ENCODE assay signal across 7 cellular contexts in the genomic region with DNA sequence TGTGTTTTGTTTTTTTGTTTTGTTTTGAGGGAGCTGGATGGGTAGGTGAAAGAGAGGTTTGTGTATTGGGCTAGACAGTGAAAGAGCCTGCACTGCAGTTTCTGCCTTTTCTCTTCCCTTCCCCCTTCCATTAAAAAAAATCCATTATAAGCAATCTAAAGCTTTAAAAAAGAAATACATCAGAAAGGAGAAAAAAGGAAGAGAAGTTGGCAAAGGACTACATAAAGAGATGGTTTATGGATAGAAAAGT. TPM values are rescaled to one million over a fixed set of nuclear protein-coding genes. Genes with fewer than 3 reads are reported as not detected.
DNase-seq lines count a peak whose midpoint lies in the region; ATAC-seq and TF ChIP-seq lines count a peak whose summit lies in the region.

No MANE protein-coding gene starts in this region.

- POLR2A ChIA-PET in IMR-90 (lab: Charles Lee; ENCODE audit: unreplicated experiment), result no interaction called here
- POLR2A ChIA-PET in activated CD4-positive, alpha-beta memory T cell treated with anti-CD3 and anti-CD28 coated beads, Interleukin-2, amount 10 ng/mL, durations not matched to agents 7 days and 5 days (lab: Charles Lee), result interaction anchor here (1.1 to 2.3 kb wide), 3 partner anchors 11 to 102 kb away, joined by 3 to 14 read pairs (median 3); partner anchors contain the start of genes EEF2K and POLR3E

- dilution Hi-C loops in IMR-90 (cut with HindIII; ENCODE audit: low sequenced_read_pairs, unreplicated experiment), result no loop called here

- peaks cover 14% of the 10 kb centered on the region for H3K9me1 ChIP-seq in IMR-90 (ENCODE audit: insufficient read depth, low read length)

- no peak overlapping the region for H4K5ac ChIP-seq in IMR-90 (ENCODE audit: low read depth, low read length)

- no peak overlapping the region for H3K23ac ChIP-seq in IMR-90 (ENCODE audit: low read depth, low read length)

- no peak for DNase-seq in IMR-90
- DNase-seq in activated CD4-positive, alpha-beta memory T cell treated with anti-CD3 and anti-CD28 coated beads, Interleukin-2, amount 10 ng/mL, durations not matched to agents 7 days and 5 days, result no peak
- no peak for DNase-seq in spleen
- DNase-seq in DMS153 treated with DMSO at 0.1 percent for 48 hours (lab: John Stamatoyannopoulos, UW; ENCODE audit: unreplicated experiment), result no peak
- DNase-seq in NCI-H446 treated with DMSO at 0.1 percent for 48 hours (lab: John Stamatoyannopoulos, UW), result no peak

- H3K9me3 ChIP-seq in IMR-90 (ENCODE audit: control insufficient read depth, insufficient read depth, low read length) (no peaks in the 10 kb centered on the region), iPS-18c (ENCODE audit: control insufficient read depth, insufficient read depth, low read length) (no peaks in the 10 kb centered on the region), spleen (no peaks in the 10 kb centered on the region)

- H2BK20ac ChIP-seq in IMR-90 (ENCODE audit: low read depth, low read length), result no peak overlapping the region

- TF ChIP-seq POLR2A in IMR-90 (IDR thresholded peaks at IDR 0.05; ENCODE audit: low read depth, low read length) (no peak), spleen (IDR thresholded peaks at IDR 0.05) (no peak)

- TF ChIP-seq CTCF in IMR-90 (conservative IDR thresholded peaks at IDR 0.05; ENCODE audit: low read depth, low read length), result no peak
- no peak for TF ChIP-seq CTCF in spleen (IDR thresholded peaks at IDR 0.05 in 8 of 11, conservative IDR thresholded peaks at IDR 0.05 in 3 of 11)

- no peak overlapping the region for H3K14ac ChIP-seq in IMR-90 (replicated peaks; ENCODE audit: low read depth, low read length)

- H3K4me3 ChIP-seq in IMR-90 (ENCODE audit: insufficient read depth, low read depth, low read length) (no peak overlapping the region), iPS-18c (ENCODE audit: insufficient read depth, low read depth, low read length) (peak overlapping the region; percentile 75; the same call in 1 of the 2 replicates), spleen (peak overlapping the region in 5 of 8 donors; percentile 47 to 69 (median 50))

- intact Hi-C loops in IMR-90 (cut with micrococcal nuclease) (no loop called here), spleen (cut with DNase I; ENCODE audit: low total_unique reads) (no loop called here)

- H2AK5ac ChIP-seq in IMR-90 (ENCODE audit: low read depth, low read length), result no peak overlapping the region

- H2AFZ ChIP-seq in IMR-90 (replicated peaks; ENCODE audit: low read length, poor library complexity), result peak overlapping the region; percentile 91

- no peak overlapping the region for H3K18ac ChIP-seq in IMR-90 (ENCODE audit: low read depth, low read length)

- no peaks in the 10 kb centered on the region for H3K9me3 Mint-ChIP-seq in activated CD4-positive, alpha-beta memory T cell treated with anti-CD3 and anti-CD28 coated beads, Interleukin-2, amount 10 ng/mL, durations not matched to agents 7 days and 5 days

- CTCF ChIA-PET in IMR-90 (lab: Yijun Ruan, JAX), result no interaction called here
- CTCF ChIA-PET in activated CD4-positive, alpha-beta memory T cell treated with anti-CD3 and anti-CD28 coated beads, Interleukin-2, amount 10 ng/mL, durations not matched to agents 7 days and 5 days (lab: Charles Lee), result interaction anchor here (0.6 to 14.1 kb wide), 5 partner anchors 10 to 163 kb away, joined by 3 to 183 read pairs (median 10); partner anchors contain the start of genes EEF2K and POLR3E

- no peaks in the 10 kb centered on the region for H3K27me3 ChIP-seq in IMR-90 (ENCODE audit: control insufficient read depth, insufficient read depth, low read length)
- H3K27me3 ChIP-seq in spleen (replicated peaks in 1 of 7), result no peaks in the 10 kb centered on the region

- H4K91ac ChIP-seq in IMR-90 (ENCODE audit: insufficient read depth, low read depth, low read length), result no peak overlapping the region

- H3K4me1 Mint-ChIP-seq in activated CD4-positive, alpha-beta memory T cell treated with anti-CD3 and anti-CD28 coated beads, Interleukin-2, amount 10 ng/mL, durations not matched to agents 7 days and 5 days, result peaks cover 50% of the 10 kb centered on the region

- H3K36me3 ChIP-seq in IMR-90 (ENCODE audit: control insufficient read depth, insufficient read depth, low read length), result no peaks in the 10 kb centered on the region
- no peaks in the 10 kb centered on the region for H3K36me3 ChIP-seq in spleen

- H3K9ac ChIP-seq in IMR-90 (ENCODE audit: low read depth, low read length), result no peak overlapping the region

- H4K8ac ChIP-seq in IMR-90 (ENCODE audit: low read depth in 2 of 2, low read length in 2 of 2), result no peak overlapping the region

- H2BK5ac ChIP-seq in IMR-90 (ENCODE audit: low read depth, low read length, poor library complexity, severe bottlenecking), result no peak overlapping the region

- H3K4ac ChIP-seq in IMR-90 (ENCODE audit: low read depth, low read length), result no peak overlapping the region

- H3K56ac ChIP-seq in IMR-90 (ENCODE audit: extremely low read depth, insufficient read depth, low read length), result no peak overlapping the region

- peaks cover 12% of the 10 kb centered on the region for H3K36me3 Mint-ChIP-seq in activated CD4-positive, alpha-beta memory T cell treated with anti-CD3 and anti-CD28 coated beads, Interleukin-2, amount 10 ng/mL, durations not matched to agents 7 days and 5 days (ENCODE audit: low read depth)

- H3K27ac Mint-ChIP-seq in activated CD4-positive, alpha-beta memory T cell treated with anti-CD3 and anti-CD28 coated beads, Interleukin-2, amount 10 ng/mL, durations not matched to agents 7 days and 5 days, result peak overlapping the region; percentile 86

- ATAC-seq in IMR-90 (ENCODE audit: low read depth), result no peak
- ATAC-seq in GM19395 (IDR thresholded peaks at IDR 0.05; ENCODE audit: unreplicated experiment), result no peak

- TF ChIP-seq RAD21 in IMR-90 (IDR thresholded peaks at IDR 0.05; ENCODE audit: low read length), result no peak

- no peak overlapping the region for H3K4me2 ChIP-seq in IMR-90 (ENCODE audit: low read depth, low read length)

- no peak overlapping the region for H2BK120ac ChIP-seq in IMR-90 (ENCODE audit: low read depth, low read length)

- peaks cover 0 to 3% of the 10 kb centered on the region in 2 experiments; a peak in 1 of 4 replicates for H3K79me1 ChIP-seq in IMR-90 (ENCODE audit: low read depth in 1 of 2, low read length in 2 of 2)

- H2BK15ac ChIP-seq in IMR-90 (ENCODE audit: low read depth, low read length), result no peak overlapping the region

- H3K4me1 ChIP-seq in IMR-90 (ENCODE audit: control insufficient read depth, insufficient read depth, low read length) (peaks cover 4% of the 10 kb centered on the region), spleen (peaks cover 21 to 73% (median 58%) of the 10 kb centered on the region in 6 donors)

- H3K27ac ChIP-seq in IMR-90 (ENCODE audit: insufficient read depth, low read length) (no peak overlapping the region), spleen (peak overlapping the region; percentile 67 to 87 (median 82))

- no TSS peak for BruUV-seq in IMR-90 (replicated peaks; lab: Mats Ljungman, UMichigan)

- H3K27me3 Mint-ChIP-seq in activated CD4-positive, alpha-beta memory T cell treated with anti-CD3 and anti-CD28 coated beads, Interleukin-2, amount 10 ng/mL, durations not matched to agents 7 days and 5 days, result peaks cover 1% of the 10 kb centered on the region

- peak overlapping the region; percentile 82 for H3K4me3 Mint-ChIP-seq in activated CD4-positive, alpha-beta memory T cell treated with anti-CD3 and anti-CD28 coated beads, Interleukin-2, amount 10 ng/mL, durations not matched to agents 7 days and 5 days

- peak overlapping the region; percentile 20 for H2AK9ac ChIP-seq in IMR-90 (replicated peaks; ENCODE audit: low read depth, low read length, poor library complexity)

- in situ Hi-C loops in IMR-90 (cut with MboI; ENCODE audit: low sequenced_read_pairs), result no loop called here

- H4K20me1 ChIP-seq in IMR-90 (ENCODE audit: insufficient read depth, low read length), result no peaks in the 10 kb centered on the region

TF ChIP-seq in IMR-90, 13 proteins besides CTCF, POLR2A, EP300 and RAD21 (continues in another document):
- TF ChIP-seq MAZ (IDR thresholded peaks at IDR 0.05; ENCODE audit: borderline replicate concordance, low read depth, low read length) (no peak), MXI1 (IDR thresholded peaks at IDR 0.05; ENCODE audit: borderline replicate concordance, low read depth, low read length) (no peak), USF2 (IDR thresholded peaks at IDR 0.05; ENCODE audit: low read depth, low read length) (no peak), FOS (IDR thresholded peaks at IDR 0.05; ENCODE audit: low read depth, low read length) (no peak), CHD1 (IDR thresholded peaks at IDR 0.05; ENCODE audit: low read depth, low read length) (no peak), NFE2L2 (IDR thresholded peaks at IDR 0.05; ENCODE audit: low read depth, low read length) (no peak), RCOR1 (IDR thresholded peaks at IDR 0.05; ENCODE audit: insufficient replicate concordance, low read length) (no peak), MAFK (IDR thresholded peaks at IDR 0.05; ENCODE audit: low read depth, low read length) (no peak)

RNA-seq across cellular contexts. Expression of gene EEF2K, which starts 10.7 kb away (rescaled TPM):
- total RNA-seq in IMR-90 (2012; rRNA removed) (9.7 and 10.3 TPM in 2 replicates), spleen (10 to 100 TPM; 19.5 to 37.7 (median 27.5) TPM)
- polyA plus RNA-seq in IMR-90 (2012; rRNA removed) (16.5 and 19.1 TPM in 2 replicates), spleen (1 to 10 TPM; 2.4 to 5.8 (median 2.6) TPM)
- polyA plus RNA-seq in IMR-90 (2012; cell fraction: cytosol; rRNA removed), result 6.2 and 9.4 TPM in 2 replicates
- polyA plus RNA-seq in IMR-90 (2012; cell fraction: nucleus; rRNA removed; ENCODE audit: low replicate concordance), result 27.4 and 28.6 TPM in 2 replicates
- total RNA-seq in activated CD4-positive, alpha-beta memory T cell treated with anti-CD3 and anti-CD28 coated beads, Interleukin-2, amount 10 ng/mL, durations not matched to agents 7 days and 5 days, result 10 to 100 TPM; 22.1 to 24.8 TPM

RNA-seq across cellular contexts. Expression of gene SDR42E2, which starts 33.1 kb away (rescaled TPM):
- not detected in 2 replicates for total RNA-seq in IMR-90 (2012; rRNA removed)
- not detected in 2 replicates for polyA plus RNA-seq in IMR-90 (2012; rRNA removed)
- polyA plus RNA-seq in IMR-90 (2012; cell fraction: cytosol; rRNA removed), result not detected in 2 replicates
- polyA plus RNA-seq in IMR-90 (2012; cell fraction: nucleus; rRNA removed; ENCODE audit: low replicate concordance), result not detected in 2 replicates
- not detected for total RNA-seq in activated CD4-positive, alpha-beta memory T cell treated with anti-CD3 and anti-CD28 coated beads, Interleukin-2, amount 10 ng/mL, durations not matched to agents 7 days and 5 days
- under 1 TPM in 2 of 7 donors, not detected in 5; 0.16 to 0.24 TPM for total RNA-seq in spleen
- under 1 TPM; 0.09 to 0.14 (median 0.10) TPM for polyA plus RNA-seq in spleen
